ENCODE assay signal across 8 cellular contexts in the genomic region with DNA sequence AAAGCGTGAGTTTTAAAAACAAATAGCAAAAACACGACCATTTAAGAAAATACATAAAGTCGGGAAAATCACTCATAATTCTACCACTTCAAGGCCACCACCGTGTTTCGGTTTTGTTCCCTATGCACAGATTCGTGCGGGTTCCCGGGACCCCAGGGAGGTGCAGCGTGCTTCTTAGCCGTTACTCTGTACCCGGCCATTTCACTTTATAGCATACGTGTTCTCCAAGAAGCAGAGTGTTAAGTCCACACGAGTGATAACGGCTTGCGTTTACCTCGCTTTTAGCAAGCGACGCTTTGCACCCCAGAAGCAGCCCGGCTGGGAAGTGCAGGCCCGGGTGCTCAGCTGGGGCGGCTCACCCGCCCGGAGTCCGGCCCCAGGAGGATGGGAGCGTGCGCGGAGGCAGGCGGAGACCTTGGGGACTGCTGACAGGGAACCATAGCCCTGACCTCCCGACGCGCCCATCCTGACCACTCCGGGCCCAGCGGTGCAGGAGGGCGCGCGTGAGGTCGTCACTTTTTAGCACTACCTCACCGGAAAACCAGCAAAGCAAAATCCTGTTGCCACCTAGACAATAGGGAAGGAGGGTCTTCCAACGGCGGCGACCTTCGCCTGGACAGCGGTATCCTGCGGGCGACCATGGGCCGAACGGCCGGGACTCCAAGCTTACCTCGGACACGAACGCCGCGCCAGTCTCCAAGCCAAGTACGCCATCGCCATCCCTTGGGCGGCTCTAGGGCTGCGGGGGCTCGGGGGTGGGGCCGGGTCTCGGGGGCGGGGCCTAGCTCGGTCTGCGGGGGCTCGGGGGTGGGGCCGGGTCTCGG. TPM values are rescaled to one million over a fixed set of nuclear protein-coding genes. Genes with fewer than 3 reads are reported as not detected.
DNase-seq lines count a peak whose midpoint lies in the region; FAIRE-seq and TF ChIP-seq lines count a peak whose summit lies in the region.

A gene with protein sequence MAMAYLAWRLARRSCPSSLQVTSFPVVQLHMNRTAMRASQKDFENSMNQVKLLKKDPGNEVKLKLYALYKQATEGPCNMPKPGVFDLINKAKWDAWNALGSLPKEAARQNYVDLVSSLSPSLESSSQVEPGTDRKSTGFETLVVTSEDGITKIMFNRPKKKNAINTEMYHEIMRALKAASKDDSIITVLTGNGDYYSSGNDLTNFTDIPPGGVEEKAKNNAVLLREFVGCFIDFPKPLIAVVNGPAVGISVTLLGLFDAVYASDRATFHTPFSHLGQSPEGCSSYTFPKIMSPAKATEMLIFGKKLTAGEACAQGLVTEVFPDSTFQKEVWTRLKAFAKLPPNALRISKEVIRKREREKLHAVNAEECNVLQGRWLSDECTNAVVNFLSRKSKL (minus strand): TSS at position 735 of the 824 bp plus-strand sequence. CDS start 15 bp downstream, at position 720.

- 0 out of 2 replicates have a peak, but pooled peaks have one; percentile 56 for TF ChIP-seq POLR2A in GM12891 (IDR thresholded peaks at IDR 0.05; ENCODE audit: low read depth, low read length)

- intact Hi-C loops in kidney (cut with DNase I), result no loop called here

- FAIRE-seq in GM12891 (lab: Jason Lieb, UNC), result peak; percentile 41
- FAIRE-seq in kidney (lab: Jason Lieb, UNC), result no peak

- H3K27me3 Mint-ChIP-seq in HFFc6 (ENCODE audit: insufficient read depth) (no peaks in the 10 kb centered on the region), chondrocyte (ENCODE audit: low read depth) (no peaks in the 10 kb centered on the region)

- H3K4me3 Mint-ChIP-seq in HFFc6 (peak within 1 kb of the TSS; percentile 91), chondrocyte (ENCODE audit: unreplicated experiment) (peak within 1 kb of the TSS; percentile 86)

- H3K4me1 ChIP-seq in kidney (ENCODE audit: control insufficient read depth in 1 of 2, insufficient read depth in 1 of 2, low read depth in 1 of 2, low read length in 2 of 2), result peaks cover 9% of the 10 kb centered on the region in 2 donors

- H3K9ac ChIP-seq in kidney (ENCODE audit: low read length in 2 of 2), result peak within 1 kb of the TSS; percentile 90

- peak; percentile 36 for DNase-seq in GM12891 (ENCODE audit: insufficient read length, low spot score)
- DNase-seq in HFFc6, result peak; percentile 48
- peak; percentile 17 for DNase-seq in MV-4-11 (lab: John Stamatoyannopoulos, UW)
- peak; percentile 81 for DNase-seq in UCSD-AML1 (lab: John Stamatoyannopoulos, UW; ENCODE audit: unreplicated experiment)
- DNase-seq in chondrocyte (ENCODE audit: low spot score), result peak; percentile 94
- peak; percentile 93 for DNase-seq in kidney
- peak; percentile 38 for DNase-seq in stimulated activated CD4-positive, alpha-beta T cell treated with anti-CD3 and anti-CD28 coated beads, Interleukin-15, amount 100 ng/mL, for 48 hours (ENCODE audit: low read depth in 2 of 2)
- no peak for DNase-seq in NCI-H128 (lab: John Stamatoyannopoulos, UW; ENCODE audit: unreplicated experiment)

- H3K9me3 Mint-ChIP-seq in HFFc6 (no peaks in the 10 kb centered on the region), chondrocyte (ENCODE audit: low read depth) (no peaks in the 10 kb centered on the region)

- TF ChIP-seq CTCF in HFFc6 (IDR thresholded peaks at IDR 0.05) (no peak), chondrocyte (IDR thresholded peaks at IDR 0.05) (peak; percentile 17), kidney (IDR thresholded peaks at IDR 0.05; ENCODE audit: borderline replicate concordance, extremely low read depth, insufficient read depth) (no peak)

- H3K36me3 Mint-ChIP-seq in HFFc6 (ENCODE audit: low read depth), result peaks cover 26% of the 10 kb centered on the region
- H3K36me3 Mint-ChIP-seq in chondrocyte (ENCODE audit: low read depth), result peaks cover 13% of the 10 kb centered on the region

- H3K27ac Mint-ChIP-seq in HFFc6 (peak within 1 kb of the TSS; percentile 90), chondrocyte (ENCODE audit: unreplicated experiment) (peak within 1 kb of the TSS; percentile 93)

- H3K4me1 Mint-ChIP-seq in HFFc6 (ENCODE audit: low read depth), result peaks cover 31% of the 10 kb centered on the region
- H3K4me1 Mint-ChIP-seq in chondrocyte (ENCODE audit: low read depth), result peaks cover 20% of the 10 kb centered on the region

- H3K27ac ChIP-seq in kidney (ENCODE audit: low read depth in 2 of 2, low read length in 2 of 2), result peak within 1 kb of the TSS; percentile 92

- peak within 1 kb of the TSS; percentile 89 to 91 for H3K4me3 ChIP-seq in kidney (ENCODE audit: low read length in 2 of 2)

- peaks cover 0 to 3% of the 10 kb centered on the region in 2 donors for H3K36me3 ChIP-seq in kidney (ENCODE audit: control insufficient read depth in 1 of 2, insufficient read depth in 2 of 2, low read length in 2 of 2)

- no peaks in the 10 kb centered on the region for H3K9me3 ChIP-seq in kidney (ENCODE audit: control insufficient read depth in 1 of 2, low read length in 2 of 2)

TF ChIP-seq in GM12891, 5 proteins besides CTCF, POLR2A, EP300 and RAD21:
- TF ChIP-seq PAX5 (IDR thresholded peaks at IDR 0.05; ENCODE audit: insufficient read depth, low read length, severe bottlenecking) (no peak), SPI1 (IDR thresholded peaks at IDR 0.05; ENCODE audit: low read depth, low read length) (no peak), POLR2AphosphoS5 (IDR thresholded peaks at IDR 0.05; ENCODE audit: low read depth, low read length) (no peak), POU2F2 (IDR thresholded peaks at IDR 0.05; ENCODE audit: low read depth, low read length) (no peak), TAF1 (IDR thresholded peaks at IDR 0.05; ENCODE audit: low read depth, low read length) (peak; percentile 63)

RNA-seq across cellular contexts. Expression of the gene that starts here (rescaled TPM):
- polyA plus RNA-seq in GM12891 (2012; ENCODE audit: low read depth, missing spikeins), result 45.1 TPM
- 100 to 1,000 TPM in 4 of 6 experiments, 10 to 100 TPM in 2; 84.1 to 107 (median 102) TPM for total RNA-seq in HFFc6 (2021; fragmentation: NEBNext Ultra II Directional; extraction: Animal tissue kit (Norgen Biotek cat#: 25700))
- total RNA-seq in chondrocyte (29.0 to 33.7 TPM (median 29.2 TPM) in 3 replicates), kidney (51.9 TPM)
- 210 TPM for polyA plus RNA-seq in kidney (ENCODE audit: insufficient read depth, low read depth, low replicate concordance)
